ENCODE assay signal across 1 cellular context in the genomic region with DNA sequence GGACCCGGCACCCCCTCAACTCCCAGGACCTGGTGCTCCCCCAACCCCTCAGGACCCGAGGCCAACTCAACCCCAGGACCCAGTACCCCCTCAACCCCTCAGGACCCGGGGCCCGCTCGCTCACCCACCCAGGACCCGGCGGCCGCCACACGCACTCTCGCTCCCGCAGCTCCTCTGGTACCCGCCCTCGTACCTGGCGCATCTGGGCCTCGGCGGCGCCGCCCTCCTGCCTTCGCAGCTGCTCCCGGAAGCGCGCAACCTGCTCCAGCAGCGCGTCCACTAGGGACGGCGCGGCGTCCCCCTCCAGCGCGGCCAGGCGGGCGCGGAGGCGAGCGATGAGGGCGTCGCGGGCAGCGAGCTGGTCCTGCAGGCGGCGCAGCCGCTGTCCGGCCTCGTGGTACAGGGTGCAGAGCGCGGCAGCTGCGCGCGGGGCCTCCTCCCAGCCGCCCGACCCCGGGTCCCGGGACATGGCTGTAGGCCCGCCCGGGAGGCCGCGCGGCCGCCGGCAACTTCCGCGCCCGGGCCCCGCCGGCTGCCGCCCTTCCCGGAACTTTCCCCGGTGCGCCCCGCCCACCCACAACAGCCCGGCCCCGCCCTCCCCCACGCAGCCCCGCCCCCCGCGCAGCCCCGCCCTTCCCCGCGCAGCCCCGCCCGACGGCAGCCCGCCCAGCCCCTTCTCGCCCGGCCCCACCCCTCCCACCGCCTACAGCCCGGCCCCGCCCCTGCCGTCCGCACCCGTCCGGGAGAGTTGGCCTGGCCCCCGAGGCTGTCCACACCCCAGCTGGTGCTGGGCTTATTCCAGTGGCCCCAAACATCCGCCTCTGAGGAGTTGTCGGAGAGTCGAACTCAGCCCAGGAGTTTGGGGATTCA.
A peak's percentile ranks its signal among the peaks of the same experiment; 100 is the strongest.
TF ChIP-seq lines count a peak whose summit lies in the region.

A gene with protein sequence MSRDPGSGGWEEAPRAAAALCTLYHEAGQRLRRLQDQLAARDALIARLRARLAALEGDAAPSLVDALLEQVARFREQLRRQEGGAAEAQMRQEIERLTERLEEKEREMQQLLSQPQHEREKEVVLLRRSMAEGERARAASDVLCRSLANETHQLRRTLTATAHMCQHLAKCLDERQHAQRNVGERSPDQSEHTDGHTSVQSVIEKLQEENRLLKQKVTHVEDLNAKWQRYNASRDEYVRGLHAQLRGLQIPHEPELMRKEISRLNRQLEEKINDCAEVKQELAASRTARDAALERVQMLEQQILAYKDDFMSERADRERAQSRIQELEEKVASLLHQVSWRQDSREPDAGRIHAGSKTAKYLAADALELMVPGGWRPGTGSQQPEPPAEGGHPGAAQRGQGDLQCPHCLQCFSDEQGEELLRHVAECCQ (minus strand): TSS at position 516 of the 870 bp plus-strand sequence. CDS start 47 bp downstream, at position 469.

TF ChIP-seq in SK-N-SH, 30 proteins besides CTCF, POLR2A, EP300 and RAD21 (continued from another document):
- TF ChIP-seq, protein P1, sequence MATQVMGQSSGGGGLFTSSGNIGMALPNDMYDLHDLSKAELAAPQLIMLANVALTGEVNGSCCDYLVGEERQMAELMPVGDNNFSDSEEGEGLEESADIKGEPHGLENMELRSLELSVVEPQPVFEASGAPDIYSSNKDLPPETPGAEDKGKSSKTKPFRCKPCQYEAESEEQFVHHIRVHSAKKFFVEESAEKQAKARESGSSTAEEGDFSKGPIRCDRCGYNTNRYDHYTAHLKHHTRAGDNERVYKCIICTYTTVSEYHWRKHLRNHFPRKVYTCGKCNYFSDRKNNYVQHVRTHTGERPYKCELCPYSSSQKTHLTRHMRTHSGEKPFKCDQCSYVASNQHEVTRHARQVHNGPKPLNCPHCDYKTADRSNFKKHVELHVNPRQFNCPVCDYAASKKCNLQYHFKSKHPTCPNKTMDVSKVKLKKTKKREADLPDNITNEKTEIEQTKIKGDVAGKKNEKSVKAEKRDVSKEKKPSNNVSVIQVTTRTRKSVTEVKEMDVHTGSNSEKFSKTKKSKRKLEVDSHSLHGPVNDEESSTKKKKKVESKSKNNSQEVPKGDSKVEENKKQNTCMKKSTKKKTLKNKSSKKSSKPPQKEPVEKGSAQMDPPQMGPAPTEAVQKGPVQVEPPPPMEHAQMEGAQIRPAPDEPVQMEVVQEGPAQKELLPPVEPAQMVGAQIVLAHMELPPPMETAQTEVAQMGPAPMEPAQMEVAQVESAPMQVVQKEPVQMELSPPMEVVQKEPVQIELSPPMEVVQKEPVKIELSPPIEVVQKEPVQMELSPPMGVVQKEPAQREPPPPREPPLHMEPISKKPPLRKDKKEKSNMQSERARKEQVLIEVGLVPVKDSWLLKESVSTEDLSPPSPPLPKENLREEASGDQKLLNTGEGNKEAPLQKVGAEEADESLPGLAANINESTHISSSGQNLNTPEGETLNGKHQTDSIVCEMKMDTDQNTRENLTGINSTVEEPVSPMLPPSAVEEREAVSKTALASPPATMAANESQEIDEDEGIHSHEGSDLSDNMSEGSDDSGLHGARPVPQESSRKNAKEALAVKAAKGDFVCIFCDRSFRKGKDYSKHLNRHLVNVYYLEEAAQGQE (IDR thresholded peaks at IDR 0.05; ENCODE audit: low read depth, low read length), result 0 out of 2 replicates have a peak, but pooled peaks have one; percentile 25
- TF ChIP-seq, protein P2, sequence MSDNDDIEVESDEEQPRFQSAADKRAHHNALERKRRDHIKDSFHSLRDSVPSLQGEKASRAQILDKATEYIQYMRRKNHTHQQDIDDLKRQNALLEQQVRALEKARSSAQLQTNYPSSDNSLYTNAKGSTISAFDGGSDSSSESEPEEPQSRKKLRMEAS (IDR thresholded peaks at IDR 0.05; ENCODE audit: low read depth), result peak; percentile 27; the same call in 1 of the 2 replicates
- TF ChIP-seq FOXJ3 (CRISPR knock-in tag; IDR thresholded peaks at IDR 0.05) (no peak), ELF1 (IDR thresholded peaks at IDR 0.05) (peak; percentile 55; the same call in 1 of the 2 replicates)
